1 cellular context compared by ENCODE assay signal in genomic region chr3:100265016-100265415, GRCh38.
TF ChIP-seq lines count a peak whose summit lies in the region.

No MANE protein-coding gene starts in this region.

TF ChIP-seq in IMR-90, 13 proteins besides CTCF, POLR2A, EP300 and RAD21 (continued from another document):
- TF ChIP-seq, protein P1, sequence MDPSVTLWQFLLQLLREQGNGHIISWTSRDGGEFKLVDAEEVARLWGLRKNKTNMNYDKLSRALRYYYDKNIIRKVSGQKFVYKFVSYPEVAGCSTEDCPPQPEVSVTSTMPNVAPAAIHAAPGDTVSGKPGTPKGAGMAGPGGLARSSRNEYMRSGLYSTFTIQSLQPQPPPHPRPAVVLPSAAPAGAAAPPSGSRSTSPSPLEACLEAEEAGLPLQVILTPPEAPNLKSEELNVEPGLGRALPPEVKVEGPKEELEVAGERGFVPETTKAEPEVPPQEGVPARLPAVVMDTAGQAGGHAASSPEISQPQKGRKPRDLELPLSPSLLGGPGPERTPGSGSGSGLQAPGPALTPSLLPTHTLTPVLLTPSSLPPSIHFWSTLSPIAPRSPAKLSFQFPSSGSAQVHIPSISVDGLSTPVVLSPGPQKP (IDR thresholded peaks at IDR 0.05; ENCODE audit: borderline replicate concordance, low read depth, low read length): no peak
- TF ChIP-seq MAFK (IDR thresholded peaks at IDR 0.05; ENCODE audit: low read depth, low read length) (no peak), BHLHE40 (IDR thresholded peaks at IDR 0.05; ENCODE audit: low read depth, low read length) (no peak), CEBPB (IDR thresholded peaks at IDR 0.05; ENCODE audit: low read depth, low read length) (no peak)
